In genomic region chr9:68648971-68649370, GRCh38 we compare ENCODE assay signal across 1 cellular context.
TF ChIP-seq lines count a peak whose summit lies in the region.

No MANE protein-coding gene starts in this region.

TF ChIP-seq in GM12878, 131 proteins besides CTCF, POLR2A, EP300 and RAD21:
- TF ChIP-seq E2F8 (IDR thresholded peaks at IDR 0.05; ENCODE audit: low read depth, partially characterized antibody) (no peak), CHD1 (IDR thresholded peaks at IDR 0.05; ENCODE audit: low read depth, low read length) (no peak), CHD2 (IDR thresholded peaks at IDR 0.05; ENCODE audit: borderline replicate concordance, low read depth, low read length) (no peak), USF2 (IDR thresholded peaks at IDR 0.05; ENCODE audit: borderline replicate concordance, low read depth, low read length) (no peak), JUND (IDR thresholded peaks at IDR 0.05; ENCODE audit: low read depth, low read length) (no peak)
TF ChIP-seq in GM12878: peak in this region for 0.
